ENCODE assay signal across 19 cellular contexts in genomic region chr2:187566712-187567111, GRCh38. TPM values are rescaled to one million over a fixed set of nuclear protein-coding genes. Genes with fewer than 3 reads are reported as not detected.
"Had no signal": no experiment of that assay in that cellular context is flagged by ENCODE, and none has a peak within 500 bp of the region (broad histone marks: within the 10 kb centered on the region; RNA-seq: fewer than 3 reads in every experiment).

No MANE protein-coding gene starts in this region.

- H3K36me3 ChIP-seq: gastroesophageal sphincter, neutrophil, right atrium auricular region, spleen, WERI-Rb-1 had no signal

- FAIRE-seq: bronchial epithelial cell had no signal

- ATAC-seq: activated CD8-positive, alpha-beta T cell treated with anti-CD3 and anti-CD28 coated beads, Interleukin-2, amount 10 ng/mL, durations not matched to agents 7 days and 5 days; gastroesophageal sphincter; naive thymus-derived CD4-positive, alpha-beta T cell had no signal

- DNase-seq: activated CD4-positive, alpha-beta T cell treated with anti-CD3 and anti-CD28 coated beads for 48 hours; activated CD8-positive, alpha-beta memory T cell treated with anti-CD3 and anti-CD28 coated beads, Interleukin-2, amount 50 U/mL, for 48 hours; activated CD8-positive, alpha-beta T cell treated with anti-CD3 and anti-CD28 coated beads, Interleukin-2, amount 10 ng/mL, durations not matched to agents 7 days and 5 days; aorta; effector CD4-positive, alpha-beta T cell; kidney glomerular epithelial cell; naive thymus-derived CD4-positive, alpha-beta T cell; spleen; stimulated activated CD4-positive, alpha-beta T cell treated with anti-CD3 and anti-CD28 coated beads, Interleukin-1b, Interleukin-23, amount 100 ng/mL, for 48 hours; stimulated activated naive CD4-positive, alpha-beta T cell; substantia nigra; T-helper 9 cell; trophoblast cell; WERI-Rb-1 had no signal

- H3K27ac ChIP-seq: coronary artery, gastroesophageal sphincter, neutrophil, right atrium auricular region, spleen, WERI-Rb-1 had no signal

- H3K9me3 ChIP-seq: gastroesophageal sphincter, neutrophil, right atrium auricular region had no signal

- H3K27me3 ChIP-seq: gastroesophageal sphincter, neutrophil, right atrium auricular region, spleen had no signal

- H3K4me3 ChIP-seq: coronary artery, gastroesophageal sphincter, right atrium auricular region, spleen had no signal

- H3K4me1 ChIP-seq: gastroesophageal sphincter, right atrium auricular region, spleen had no signal

RNA-seq across cellular contexts. Expression of gene TFPI, which starts 12.5 kb away (rescaled TPM):
- total RNA-seq: activated CD8-positive, alpha-beta T cell treated with anti-CD3 and anti-CD28 coated beads, Interleukin-2, amount 10 ng/mL, durations not matched to agents 7 days and 5 days had no signal
- polyA plus RNA-seq: naive thymus-derived CD4-positive, alpha-beta T cell had no signal
